8 cellular contexts compared by ENCODE assay signal in the genomic region with DNA sequence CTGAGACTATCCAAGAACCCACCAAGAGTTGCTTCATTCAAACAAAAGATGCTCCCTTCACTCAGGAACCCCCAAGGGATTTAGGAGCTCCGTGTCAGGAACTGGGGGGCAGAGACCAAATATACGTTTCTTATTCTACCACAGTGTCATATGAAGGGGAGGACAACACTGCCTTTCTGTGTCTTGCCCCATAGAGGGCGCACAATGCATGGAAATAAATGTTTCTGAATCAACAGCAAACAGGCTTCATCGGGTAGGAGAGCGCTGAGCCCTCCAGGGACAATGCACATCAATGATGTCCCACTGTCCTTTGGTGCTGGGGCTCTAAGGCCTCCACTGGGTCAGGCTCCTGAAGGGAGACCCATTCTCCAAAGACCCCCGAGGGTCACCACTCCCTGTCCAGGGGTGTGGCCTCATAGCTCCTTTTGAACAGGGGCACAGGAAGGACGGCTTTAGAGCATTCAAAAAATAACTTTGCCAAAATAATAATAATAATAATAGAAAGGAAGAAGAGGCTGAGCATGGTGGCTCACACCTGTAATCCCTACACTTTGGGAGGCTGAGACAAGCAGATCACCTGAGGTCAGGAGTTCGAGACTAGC. TPM values are rescaled to one million over a fixed set of nuclear protein-coding genes. Genes with fewer than 3 reads are reported as not detected.
DNase-seq lines count a peak whose midpoint lies in the region; ATAC-seq and TF ChIP-seq lines count a peak whose summit lies in the region.

No MANE protein-coding gene starts in this region.

- TF ChIP-seq CTCF in PC-3 (conservative IDR thresholded peaks at IDR 0.05; ENCODE audit: low read depth, low read length) (peak; percentile 76), colonic mucosa (IDR thresholded peaks at IDR 0.05) (peak; percentile 47), lung (IDR thresholded peaks at IDR 0.05; ENCODE audit: control extremely low read depth, extremely low read depth) (peak; percentile 30), type B pancreatic cell (conservative IDR thresholded peaks at IDR 0.05) (peak; percentile 84)

- peak overlapping the region; percentile 55; the same call in 1 of the 2 replicates for H2AFZ ChIP-seq in PC-3 (ENCODE audit: low read length)

- H3K27ac Mint-ChIP-seq in activated CD4-positive, alpha-beta T cell treated with anti-CD3 and anti-CD28 coated beads, Interleukin-2, amount 10 ng/mL, durations not matched to agents 24 days and 14 days: no peak overlapping the region
- no peak overlapping the region for H3K27ac Mint-ChIP-seq in type B pancreatic cell

- no peak overlapping the region for H3K4me3 Mint-ChIP-seq in activated CD4-positive, alpha-beta T cell treated with anti-CD3 and anti-CD28 coated beads, Interleukin-2, amount 10 ng/mL, durations not matched to agents 24 days and 14 days
- H3K4me3 Mint-ChIP-seq in type B pancreatic cell: no peak overlapping the region

- H3K9me3 ChIP-seq in PC-3 (ENCODE audit: low read length) (no peaks in the 10 kb centered on the region), colonic mucosa (no peaks in the 10 kb centered on the region), lung (ENCODE audit: control insufficient read depth in 2 of 2, insufficient read depth in 1 of 2, low read length in 1 of 2) (no peaks in the 10 kb centered on the region)

- H3K4me3 ChIP-seq in PC-3 (ENCODE audit: low read length) (no peak overlapping the region), colonic mucosa (no peak overlapping the region), lung (no peak overlapping the region)

- no peak overlapping the region for H3K27ac ChIP-seq in PC-3 (ENCODE audit: low read length)
- no peak overlapping the region for H3K27ac ChIP-seq in colonic mucosa
- no peak overlapping the region for H3K27ac ChIP-seq in lung (ENCODE audit: low read depth in 1 of 2, low read length in 1 of 2)

- peaks cover 6% of the 10 kb centered on the region; the same call in 1 of the 2 replicates for H3K4me1 ChIP-seq in PC-3 (ENCODE audit: insufficient read depth, low read length)
- no peaks in the 10 kb centered on the region for H3K4me1 ChIP-seq in colonic mucosa
- H3K4me1 ChIP-seq in lung (ENCODE audit: control insufficient read depth in 2 of 2, insufficient read depth in 2 of 2, low read length in 2 of 2): no peaks in the 10 kb centered on the region

- ATAC-seq in GM21515 (IDR thresholded peaks at IDR 0.05; ENCODE audit: unreplicated experiment): peak; percentile 68
- ATAC-seq in HG03571 (IDR thresholded peaks at IDR 0.05; ENCODE audit: unreplicated experiment): peak; percentile 59
- ATAC-seq in PC-3: peak; percentile 77
- peak; percentile 64 for ATAC-seq in lung (ENCODE audit: insufficient read depth, low FRiP score)

- H3K9ac ChIP-seq in PC-3 (ENCODE audit: low read length) (no peak overlapping the region), colonic mucosa (ENCODE audit: low read depth in 2 of 2, low read length in 2 of 2) (no peak overlapping the region)

- H3K4me1 Mint-ChIP-seq in activated CD4-positive, alpha-beta T cell treated with anti-CD3 and anti-CD28 coated beads, Interleukin-2, amount 10 ng/mL, durations not matched to agents 24 days and 14 days: no peaks in the 10 kb centered on the region
- H3K4me1 Mint-ChIP-seq in type B pancreatic cell (ENCODE audit: unreplicated experiment): no peaks in the 10 kb centered on the region

- H3K27me3 ChIP-seq in PC-3 (ENCODE audit: low read length) (no peaks in the 10 kb centered on the region), colonic mucosa (no peaks in the 10 kb centered on the region), lung (ENCODE audit: control insufficient read depth, insufficient read depth) (no peaks in the 10 kb centered on the region)

- no TSS peak for BruUV-seq in PC-3 (replicated peaks; lab: Mats Ljungman, UMichigan)

- POLR2A ChIA-PET in PC-3 (lab: Charles Lee; ENCODE audit: unreplicated experiment): no interaction called here

- CTCF ChIA-PET in PC-3 (lab: Charles Lee): no interaction called here

- peak; percentile 75 for DNase-seq in activated CD4-positive, alpha-beta T cell treated with anti-CD3 and anti-CD28 coated beads, Interleukin-2, amount 10 ng/mL, durations not matched to agents 24 days and 14 days
- DNase-seq in activated CD4-positive, alpha-beta T cell treated with anti-CD3 and anti-CD28 coated beads for 1 hour: no peak
- peak; percentile 68 for DNase-seq in PC-3
- DNase-seq in colonic mucosa: peak; percentile 25
- DNase-seq in lung (ENCODE audit: low spot score): peak; percentile 43
- no peak for DNase-seq in type B pancreatic cell (ENCODE audit: extremely low spot score, unreplicated experiment)

- no peaks in the 10 kb centered on the region for H3K36me3 Mint-ChIP-seq in activated CD4-positive, alpha-beta T cell treated with anti-CD3 and anti-CD28 coated beads, Interleukin-2, amount 10 ng/mL, durations not matched to agents 24 days and 14 days (ENCODE audit: low read depth)
- H3K36me3 Mint-ChIP-seq in type B pancreatic cell: no peaks in the 10 kb centered on the region

- intact Hi-C loops in activated CD4-positive, alpha-beta T cell treated with anti-CD3 and anti-CD28 coated beads, Interleukin-2, amount 10 ng/mL, durations not matched to agents 24 days and 14 days (cut with micrococcal nuclease): loop anchor here (1.0 kb wide), 1 partner anchor 641 kb away; no protein-coding TSS in a partner anchor
- intact Hi-C loops in PC-3 (cut with micrococcal nuclease) (loop anchor here (1.0 to 2.0 kb wide), 3 partner anchors 198 to 641 kb away; no protein-coding TSS in a partner anchor), colonic mucosa (cut with DNase I) (loop anchor here (2.0 kb wide), 1 partner anchor 640 kb away; no protein-coding TSS in a partner anchor)

- H3F3A ChIP-seq in PC-3 (ENCODE audit: low read length, unreplicated experiment): no peaks in the 10 kb centered on the region

- 31% methylated on average over 8 of the region's 8 CpGs for WGBS in lung, 2 donors

- no peaks in the 10 kb centered on the region for H3K9me2 ChIP-seq in PC-3 (replicated peaks; ENCODE audit: low read length)

- peaks cover 4% of the 10 kb centered on the region for H3K27me3 Mint-ChIP-seq in activated CD4-positive, alpha-beta T cell treated with anti-CD3 and anti-CD28 coated beads, Interleukin-2, amount 10 ng/mL, durations not matched to agents 24 days and 14 days
- peaks cover 5% of the 10 kb centered on the region for H3K27me3 Mint-ChIP-seq in type B pancreatic cell

- no peaks in the 10 kb centered on the region for H3K79me2 ChIP-seq in PC-3 (ENCODE audit: low read length)

- H3K9me3 Mint-ChIP-seq in activated CD4-positive, alpha-beta T cell treated with anti-CD3 and anti-CD28 coated beads, Interleukin-2, amount 10 ng/mL, durations not matched to agents 24 days and 14 days: no peaks in the 10 kb centered on the region
- no peaks in the 10 kb centered on the region for H3K9me3 Mint-ChIP-seq in type B pancreatic cell

- no peaks in the 10 kb centered on the region for H4K20me1 ChIP-seq in PC-3 (ENCODE audit: low read length)

- H3K36me3 ChIP-seq in PC-3 (ENCODE audit: low read depth, low read length) (no peaks in the 10 kb centered on the region), colonic mucosa (no peaks in the 10 kb centered on the region), lung (ENCODE audit: control insufficient read depth in 2 of 2, insufficient read depth in 2 of 2, low read length in 2 of 2) (no peaks in the 10 kb centered on the region)

- no peak overlapping the region for H3K4me2 ChIP-seq in PC-3 (ENCODE audit: low read length)

RNA-seq across cellular contexts. Expression of gene PLG, which starts 31.1 kb away (rescaled TPM):
- 0.40 TPM in 1 of 2 replicates, not detected in the other for total RNA-seq in activated CD4-positive, alpha-beta T cell treated with anti-CD3 and anti-CD28 coated beads, Interleukin-2, amount 10 ng/mL, durations not matched to agents 24 days and 14 days
- total RNA-seq in PC-3 (2014; rRNA removed) (not detected in 2 replicates), colonic mucosa (1 to 10 TPM in 1 of 2 donors, under 1 TPM in 1; 0.16 to 1.3 TPM), lung (1 to 10 TPM; 1.5 to 1.7 TPM), type B pancreatic cell (ENCODE audit: low replicate concordance) (0.46 and 0.59 TPM in 2 replicates)
- polyA plus RNA-seq in lung: under 1 TPM in 1 of 2 donors, not detected in 1; 0.52 TPM

Comparison
In these comparisons a context has a peak if more than half of its experiments do, and no peak if none do; other contexts are left out.
1. DNase-seq: peak in activated CD4-positive, alpha-beta T cell treated with anti-CD3 and anti-CD28 coated beads, Interleukin-2, amount 10 ng/mL, durations not matched to agents 24 days and 14 days (single experiment), PC-3 (single experiment), colonic mucosa (single experiment) and lung (single experiment); none in activated CD4-positive, alpha-beta T cell treated with anti-CD3 and anti-CD28 coated beads for 1 hour (single experiment) and type B pancreatic cell (single experiment).
2. CTCF ChIP-seq: peak in every context shown above with its lines; median percentile 84 in type B pancreatic cell; 76 in PC-3; 47 in colonic mucosa; 30 in lung.
3. Peak in every context shown above with its lines, with median percentiles within 50 percentile points of each other: ATAC-seq.